12 cellular contexts compared by ENCODE assay signal in the genomic region with DNA sequence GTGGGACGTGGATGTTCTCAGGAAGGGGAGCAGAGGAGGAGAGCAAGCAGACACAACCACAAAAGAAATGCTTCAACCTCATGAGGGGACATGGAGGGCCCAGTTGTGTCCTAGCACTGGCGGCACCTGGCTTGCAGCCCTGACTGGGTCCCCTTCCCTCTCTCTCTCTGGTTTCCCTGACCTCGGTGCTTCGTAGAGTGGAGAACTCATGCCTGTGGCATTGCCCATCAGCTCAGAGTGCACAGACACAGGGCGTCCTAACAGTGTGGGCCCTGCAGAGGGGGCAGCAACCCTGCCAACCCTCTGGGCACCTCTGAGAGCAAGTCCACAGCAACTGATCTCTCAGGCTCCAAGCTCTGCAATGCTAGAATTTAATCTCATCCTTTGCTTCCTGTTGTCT.
DNase-seq lines count a peak whose midpoint lies in the region; ATAC-seq and TF ChIP-seq lines count a peak whose summit lies in the region.
"Had no signal": no experiment of that assay in that cellular context is flagged by ENCODE, and none has a peak within 500 bp of the region (broad histone marks: within the 10 kb centered on the region; RNA-seq: fewer than 3 reads in every experiment).

No MANE protein-coding gene starts in this region.

- H3K4me1 ChIP-seq in OCI-LY7 (ENCODE audit: insufficient read depth, low read length, poor library complexity, severe bottlenecking), result no peaks in the 10 kb centered on the region
- H3K4me1 ChIP-seq: colonic mucosa had no signal

- H3K36me3 ChIP-seq in OCI-LY7 (ENCODE audit: insufficient read depth, low read length), result no peaks in the 10 kb centered on the region
- H3K36me3 ChIP-seq: colonic mucosa had no signal

- H3K79me2 ChIP-seq in OCI-LY7 (ENCODE audit: insufficient read depth, low read depth, low read length), result no peaks in the 10 kb centered on the region

- H3K27ac Mint-ChIP-seq in nephron progenitor cell, result no peak overlapping the region
- peak overlapping the region in 1 of 10 donors; percentile 17 for H3K27ac Mint-ChIP-seq in naive thymus-derived CD8-positive, alpha-beta T cell

- POLR2A ChIA-PET in naive thymus-derived CD8-positive, alpha-beta T cell (lab: Charles Lee), result no interaction called here
- POLR2A ChIA-PET in OCI-LY7 (lab: Charles Lee), result no interaction called here

- H3K27me3 Mint-ChIP-seq in nephron progenitor cell (ENCODE audit: low read depth, poor library complexity), result peaks cover 49% of the 10 kb centered on the region
- peaks cover 15 to 57% (median 36%) of the 10 kb centered on the region in 5 donors for H3K27me3 Mint-ChIP-seq in naive thymus-derived CD8-positive, alpha-beta T cell

- peaks cover 42% of the 10 kb centered on the region for H3K4me1 Mint-ChIP-seq in nephron progenitor cell
- no peaks in the 10 kb centered on the region for H3K4me1 Mint-ChIP-seq in naive thymus-derived CD8-positive, alpha-beta T cell

- no peak overlapping the region for H3K4me3 ChIP-seq in OCI-LY7 (ENCODE audit: low read depth, low read length, poor library complexity, severe bottlenecking)
- H3K4me3 ChIP-seq: colonic mucosa had no signal

- H3K4me3 Mint-ChIP-seq in nephron progenitor cell, result no peak overlapping the region
- H3K4me3 Mint-ChIP-seq in naive thymus-derived CD8-positive, alpha-beta T cell, result no peak overlapping the region

- no peaks in the 10 kb centered on the region for H3K36me3 Mint-ChIP-seq in nephron progenitor cell (ENCODE audit: low read depth)
- no peaks in the 10 kb centered on the region for H3K36me3 Mint-ChIP-seq in naive thymus-derived CD8-positive, alpha-beta T cell

- no peaks in the 10 kb centered on the region for H3K9me3 ChIP-seq in OCI-LY7 (ENCODE audit: low read length)
- H3K9me3 ChIP-seq: colonic mucosa had no signal

- H3K27ac ChIP-seq in OCI-LY7 (ENCODE audit: low read depth, low read length, poor library complexity, severe bottlenecking), result no peak overlapping the region
- H3K27ac ChIP-seq: colonic mucosa had no signal

- no TSS peak for BruUV-seq in OCI-LY7 (replicated peaks; lab: Mats Ljungman, UMichigan)

- DNase-seq in GM03348 (ENCODE audit: low spot score), result peak; percentile 2
- peak; percentile 89 for DNase-seq in NCI-H1092 treated with DMSO at 0.1 percent for 48 hours (lab: John Stamatoyannopoulos, UW)
- peak; percentile 71 for DNase-seq in SHP77 treated with DMSO at 0.1 percent for 48 hours (lab: John Stamatoyannopoulos, UW)
- DNase-seq in nephron progenitor cell, result no peak
- no peak for DNase-seq in naive thymus-derived CD8-positive, alpha-beta T cell
- DNase-seq in SIG-M5 treated with dmso at 0.1 percent for 504 hours (lab: John Stamatoyannopoulos, UW; ENCODE audit: unreplicated experiment), result no peak
- DNase-seq in stimulated activated naive CD4-positive, alpha-beta T cell treated with Interleukin-2 at 50 U/mL for 16 hours (lab: John Stamatoyannopoulos, UW), result no peak
- DNase-seq in OCI-LY7 (ENCODE audit: low spot score), result no peak
- DNase-seq: activated CD8-positive, alpha-beta memory T cell treated with anti-CD3 and anti-CD28 coated beads for 24 hours; KG1; T-helper 2 cell had no signal

- H3K9me3 Mint-ChIP-seq in nephron progenitor cell, result no peaks in the 10 kb centered on the region
- peaks cover 0 to 3% (median 0%) of the 10 kb centered on the region in 9 donors for H3K9me3 Mint-ChIP-seq in naive thymus-derived CD8-positive, alpha-beta T cell

- H3K9me2 ChIP-seq in OCI-LY7 (ENCODE audit: insufficient read depth, low read length), result no peaks in the 10 kb centered on the region

- no peak for ATAC-seq in naive thymus-derived CD8-positive, alpha-beta T cell

- intact Hi-C loops in OCI-LY7 (cut with micrococcal nuclease; ENCODE audit: unreplicated experiment), result no loop called here

- H4K20me1 ChIP-seq in OCI-LY7 (ENCODE audit: insufficient read depth, low read length), result no peaks in the 10 kb centered on the region

- no peak overlapping the region for H2AFZ ChIP-seq in OCI-LY7 (ENCODE audit: low read length)

- H3K4me2 ChIP-seq in OCI-LY7 (ENCODE audit: low read length), result no peak overlapping the region

- CTCF ChIA-PET in OCI-LY7 (lab: Charles Lee; ENCODE audit: unreplicated experiment), result no interaction called here

- TF ChIP-seq CTCF in nephron progenitor cell (IDR thresholded peaks at IDR 0.05), result peak; percentile 29
- TF ChIP-seq CTCF in OCI-LY7 (conservative IDR thresholded peaks at IDR 0.05; ENCODE audit: low read length), result no peak

Comparison
In these comparisons a context has a peak if more than half of its experiments do, and no peak if none do; other contexts are left out.
1. DNase-seq: peak in GM03348 (single experiment), NCI-H1092 treated with DMSO at 0.1 percent for 48 hours (single experiment) and SHP77 treated with DMSO at 0.1 percent for 48 hours (single experiment); none in nephron progenitor cell (single experiment), naive thymus-derived CD8-positive, alpha-beta T cell (0 of 10), SIG-M5 treated with dmso at 0.1 percent for 504 hours (single experiment), stimulated activated naive CD4-positive, alpha-beta T cell treated with Interleukin-2 at 50 U/mL for 16 hours (single experiment) and OCI-LY7 (single experiment).